In the genomic region with DNA sequence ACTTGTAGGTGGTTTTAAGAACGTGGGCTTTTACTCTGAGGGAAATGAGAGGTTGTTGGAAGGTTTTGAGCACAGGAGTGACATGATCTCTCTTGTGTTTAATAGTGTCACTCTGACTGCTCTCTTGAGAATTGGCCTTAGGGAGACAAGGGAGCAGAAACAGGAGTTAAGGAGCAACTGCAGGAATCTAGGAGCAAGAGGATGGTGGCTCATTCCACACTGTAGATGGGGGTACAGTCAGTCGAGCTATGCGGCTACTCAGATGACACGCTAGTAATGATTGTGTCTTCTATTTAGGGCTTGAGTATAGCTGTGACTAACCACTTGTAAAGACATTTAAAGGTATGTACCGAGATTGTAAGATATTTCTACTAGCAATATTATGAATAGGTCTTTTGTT, we compare ENCODE assay signal across 1 cellular context.
TF ChIP-seq lines count a peak whose summit lies in the region.

No MANE protein-coding gene starts in this region.

TF ChIP-seq in GM23338, 12 proteins besides CTCF, POLR2A, EP300 and RAD21 (continued from another document):
- TF ChIP-seq, protein P1, sequence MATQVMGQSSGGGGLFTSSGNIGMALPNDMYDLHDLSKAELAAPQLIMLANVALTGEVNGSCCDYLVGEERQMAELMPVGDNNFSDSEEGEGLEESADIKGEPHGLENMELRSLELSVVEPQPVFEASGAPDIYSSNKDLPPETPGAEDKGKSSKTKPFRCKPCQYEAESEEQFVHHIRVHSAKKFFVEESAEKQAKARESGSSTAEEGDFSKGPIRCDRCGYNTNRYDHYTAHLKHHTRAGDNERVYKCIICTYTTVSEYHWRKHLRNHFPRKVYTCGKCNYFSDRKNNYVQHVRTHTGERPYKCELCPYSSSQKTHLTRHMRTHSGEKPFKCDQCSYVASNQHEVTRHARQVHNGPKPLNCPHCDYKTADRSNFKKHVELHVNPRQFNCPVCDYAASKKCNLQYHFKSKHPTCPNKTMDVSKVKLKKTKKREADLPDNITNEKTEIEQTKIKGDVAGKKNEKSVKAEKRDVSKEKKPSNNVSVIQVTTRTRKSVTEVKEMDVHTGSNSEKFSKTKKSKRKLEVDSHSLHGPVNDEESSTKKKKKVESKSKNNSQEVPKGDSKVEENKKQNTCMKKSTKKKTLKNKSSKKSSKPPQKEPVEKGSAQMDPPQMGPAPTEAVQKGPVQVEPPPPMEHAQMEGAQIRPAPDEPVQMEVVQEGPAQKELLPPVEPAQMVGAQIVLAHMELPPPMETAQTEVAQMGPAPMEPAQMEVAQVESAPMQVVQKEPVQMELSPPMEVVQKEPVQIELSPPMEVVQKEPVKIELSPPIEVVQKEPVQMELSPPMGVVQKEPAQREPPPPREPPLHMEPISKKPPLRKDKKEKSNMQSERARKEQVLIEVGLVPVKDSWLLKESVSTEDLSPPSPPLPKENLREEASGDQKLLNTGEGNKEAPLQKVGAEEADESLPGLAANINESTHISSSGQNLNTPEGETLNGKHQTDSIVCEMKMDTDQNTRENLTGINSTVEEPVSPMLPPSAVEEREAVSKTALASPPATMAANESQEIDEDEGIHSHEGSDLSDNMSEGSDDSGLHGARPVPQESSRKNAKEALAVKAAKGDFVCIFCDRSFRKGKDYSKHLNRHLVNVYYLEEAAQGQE (IDR thresholded peaks at IDR 0.05; ENCODE audit: unreplicated experiment): no peak
- TF ChIP-seq, protein P2, sequence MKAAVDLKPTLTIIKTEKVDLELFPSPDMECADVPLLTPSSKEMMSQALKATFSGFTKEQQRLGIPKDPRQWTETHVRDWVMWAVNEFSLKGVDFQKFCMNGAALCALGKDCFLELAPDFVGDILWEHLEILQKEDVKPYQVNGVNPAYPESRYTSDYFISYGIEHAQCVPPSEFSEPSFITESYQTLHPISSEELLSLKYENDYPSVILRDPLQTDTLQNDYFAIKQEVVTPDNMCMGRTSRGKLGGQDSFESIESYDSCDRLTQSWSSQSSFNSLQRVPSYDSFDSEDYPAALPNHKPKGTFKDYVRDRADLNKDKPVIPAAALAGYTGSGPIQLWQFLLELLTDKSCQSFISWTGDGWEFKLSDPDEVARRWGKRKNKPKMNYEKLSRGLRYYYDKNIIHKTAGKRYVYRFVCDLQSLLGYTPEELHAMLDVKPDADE (IDR thresholded peaks at IDR 0.05): no peak
- TF ChIP-seq ZNF114 (CRISPR knock-in tag; IDR thresholded peaks at IDR 0.05) (no peak), EZH2phosphoT487 (IDR thresholded peaks at IDR 0.05; ENCODE audit: unreplicated experiment) (no peak)
- TF ChIP-seq, protein P3, sequence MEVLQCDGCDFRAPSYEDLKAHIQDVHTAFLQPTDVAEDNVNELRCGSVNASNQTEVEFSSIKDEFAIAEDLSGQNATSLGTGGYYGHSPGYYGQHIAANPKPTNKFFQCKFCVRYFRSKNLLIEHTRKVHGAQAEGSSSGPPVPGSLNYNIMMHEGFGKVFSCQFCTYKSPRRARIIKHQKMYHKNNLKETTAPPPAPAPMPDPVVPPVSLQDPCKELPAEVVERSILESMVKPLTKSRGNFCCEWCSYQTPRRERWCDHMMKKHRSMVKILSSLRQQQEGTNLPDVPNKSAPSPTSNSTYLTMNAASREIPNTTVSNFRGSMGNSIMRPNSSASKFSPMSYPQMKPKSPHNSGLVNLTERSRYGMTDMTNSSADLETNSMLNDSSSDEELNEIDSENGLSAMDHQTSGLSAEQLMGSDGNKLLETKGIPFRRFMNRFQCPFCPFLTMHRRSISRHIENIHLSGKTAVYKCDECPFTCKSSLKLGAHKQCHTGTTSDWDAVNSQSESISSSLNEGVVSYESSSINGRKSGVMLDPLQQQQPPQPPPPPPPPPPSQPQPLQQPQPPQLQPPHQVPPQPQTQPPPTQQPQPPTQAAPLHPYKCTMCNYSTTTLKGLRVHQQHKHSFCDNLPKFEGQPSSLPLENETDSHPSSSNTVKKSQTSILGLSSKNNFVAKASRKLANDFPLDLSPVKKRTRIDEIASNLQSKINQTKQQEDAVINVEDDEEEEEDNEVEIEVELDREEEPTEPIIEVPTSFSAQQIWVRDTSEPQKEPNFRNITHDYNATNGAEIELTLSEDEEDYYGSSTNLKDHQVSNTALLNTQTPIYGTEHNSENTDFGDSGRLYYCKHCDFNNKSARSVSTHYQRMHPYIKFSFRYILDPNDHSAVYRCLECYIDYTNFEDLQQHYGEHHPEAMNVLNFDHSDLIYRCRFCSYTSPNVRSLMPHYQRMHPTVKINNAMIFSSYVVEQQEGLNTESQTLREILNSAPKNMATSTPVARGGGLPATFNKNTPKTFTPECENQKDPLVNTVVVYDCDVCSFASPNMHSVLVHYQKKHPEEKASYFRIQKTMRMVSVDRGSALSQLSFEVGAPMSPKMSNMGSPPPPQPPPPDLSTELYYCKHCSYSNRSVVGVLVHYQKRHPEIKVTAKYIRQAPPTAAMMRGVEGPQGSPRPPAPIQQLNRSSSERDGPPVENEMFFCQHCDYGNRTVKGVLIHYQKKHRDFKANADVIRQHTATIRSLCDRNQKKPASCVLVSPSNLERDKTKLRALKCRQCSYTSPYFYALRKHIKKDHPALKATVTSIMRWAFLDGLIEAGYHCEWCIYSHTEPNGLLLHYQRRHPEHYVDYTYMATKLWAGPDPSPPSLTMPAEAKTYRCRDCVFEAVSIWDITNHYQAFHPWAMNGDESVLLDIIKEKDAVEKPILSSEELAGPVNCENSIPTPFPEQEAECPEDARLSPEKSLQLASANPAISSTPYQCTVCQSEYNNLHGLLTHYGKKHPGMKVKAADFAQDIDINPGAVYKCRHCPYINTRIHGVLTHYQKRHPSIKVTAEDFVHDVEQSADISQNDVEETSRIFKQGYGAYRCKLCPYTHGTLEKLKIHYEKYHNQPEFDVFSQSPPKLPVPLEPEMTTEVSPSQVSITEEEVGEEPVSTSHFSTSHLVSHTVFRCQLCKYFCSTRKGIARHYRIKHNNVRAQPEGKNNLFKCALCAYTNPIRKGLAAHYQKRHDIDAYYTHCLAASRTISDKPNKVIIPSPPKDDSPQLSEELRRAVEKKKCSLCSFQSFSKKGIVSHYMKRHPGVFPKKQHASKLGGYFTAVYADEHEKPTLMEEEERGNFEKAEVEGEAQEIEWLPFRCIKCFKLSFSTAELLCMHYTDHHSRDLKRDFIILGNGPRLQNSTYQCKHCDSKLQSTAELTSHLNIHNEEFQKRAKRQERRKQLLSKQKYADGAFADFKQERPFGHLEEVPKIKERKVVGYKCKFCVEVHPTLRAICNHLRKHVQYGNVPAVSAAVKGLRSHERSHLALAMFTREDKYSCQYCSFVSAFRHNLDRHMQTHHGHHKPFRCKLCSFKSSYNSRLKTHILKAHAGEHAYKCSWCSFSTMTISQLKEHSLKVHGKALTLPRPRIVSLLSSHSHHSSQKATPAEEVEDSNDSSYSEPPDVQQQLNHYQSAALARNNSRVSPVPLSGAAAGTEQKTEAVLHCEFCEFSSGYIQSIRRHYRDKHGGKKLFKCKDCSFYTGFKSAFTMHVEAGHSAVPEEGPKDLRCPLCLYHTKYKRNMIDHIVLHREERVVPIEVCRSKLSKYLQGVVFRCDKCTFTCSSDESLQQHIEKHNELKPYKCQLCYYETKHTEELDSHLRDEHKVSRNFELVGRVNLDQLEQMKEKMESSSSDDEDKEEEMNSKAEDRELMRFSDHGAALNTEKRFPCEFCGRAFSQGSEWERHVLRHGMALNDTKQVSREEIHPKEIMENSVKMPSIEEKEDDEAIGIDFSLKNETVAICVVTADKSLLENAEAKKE (CRISPR knock-in tag; IDR thresholded peaks at IDR 0.05): no peak
TF ChIP-seq in GM23338: peak in this region for 0.
